8 cellular contexts compared by ENCODE assay signal in genomic region chr6:149925974-149926777, GRCh38. TPM values are rescaled to one million over a fixed set of nuclear protein-coding genes. Genes with fewer than 3 reads are reported as not detected.
A peak's percentile ranks its signal among the peaks of the same experiment; 100 is the strongest.
DNase-seq lines count a peak whose midpoint lies in the region; ATAC-seq and TF ChIP-seq lines count a peak whose summit lies in the region.

No MANE protein-coding gene starts in this region.

- peaks cover 18 to 30% (median 24%) of the 10 kb centered on the region in 3 donors for H3K4me1 Mint-ChIP-seq in naive B cell
- peaks cover 35% of the 10 kb centered on the region for H3K4me1 Mint-ChIP-seq in stimulated activated memory B cell treated with anti-CD40 and anti-IgM and Interleukin-4, amounts not matched to agents 10 μg/mL and 1 μg/mL and 100 μg/mL, for 72 hours

- H3K9me3 Mint-ChIP-seq in naive B cell: peaks cover 0 to 21% (median 5%) of the 10 kb centered on the region in 7 donors
- no peaks in the 10 kb centered on the region for H3K9me3 Mint-ChIP-seq in stimulated activated memory B cell treated with anti-CD40 and anti-IgM and Interleukin-4, amounts not matched to agents 10 μg/mL and 1 μg/mL and 100 μg/mL, for 72 hours

- H3K36me3 ChIP-seq in DOHH2 (ENCODE audit: control insufficient read depth, low read length) (no peaks in the 10 kb centered on the region), OCI-LY7 (ENCODE audit: insufficient read depth, low read length) (no peaks in the 10 kb centered on the region)

- peak overlapping the region; percentile 40; the same call in 1 of the 2 replicates for H2AFZ ChIP-seq in OCI-LY7 (ENCODE audit: low read length)

- H3F3A ChIP-seq in DOHH2 (ENCODE audit: control insufficient read depth, insufficient read depth): no peaks in the 10 kb centered on the region

- TF ChIP-seq CTCF in DOHH2 (IDR thresholded peaks at IDR 0.05; ENCODE audit: low read depth, low read length, poor library complexity, severe bottlenecking) (peak; percentile 86), OCI-LY7 (conservative IDR thresholded peaks at IDR 0.05; ENCODE audit: low read length) (peak; percentile 83)

- H3K27ac ChIP-seq in DOHH2 (ENCODE audit: low read depth, low read length) (no peak overlapping the region), OCI-LY7 (ENCODE audit: low read depth, low read length, poor library complexity, severe bottlenecking) (no peak overlapping the region)

- H3K36me3 Mint-ChIP-seq in naive B cell: peaks cover 0 to 14% of the 10 kb centered on the region in 2 donors
- H3K36me3 Mint-ChIP-seq in stimulated activated memory B cell treated with anti-CD40 and anti-IgM and Interleukin-4, amounts not matched to agents 10 μg/mL and 1 μg/mL and 100 μg/mL, for 72 hours: no peaks in the 10 kb centered on the region

- H3K4me1 ChIP-seq in DOHH2 (ENCODE audit: control insufficient read depth, low read length) (peaks cover 20% of the 10 kb centered on the region), OCI-LY7 (ENCODE audit: insufficient read depth, low read length, poor library complexity, severe bottlenecking) (peaks cover 11% of the 10 kb centered on the region)

- intact Hi-C loops in OCI-LY7 (cut with micrococcal nuclease; ENCODE audit: unreplicated experiment): loop anchor here (1.0 to 10.0 kb wide), 4 partner anchors 86 to 361 kb away; partner anchors contain the start of gene GINM1

- H4K20me1 ChIP-seq in DOHH2 (ENCODE audit: control insufficient read depth, insufficient read depth, low read depth, low read length) (no peaks in the 10 kb centered on the region), OCI-LY7 (ENCODE audit: insufficient read depth, low read length) (no peaks in the 10 kb centered on the region)

- ATAC-seq in naive B cell (ENCODE audit: low read depth in 2 of 2) (peak; percentile 42 to 54), GM19395 (IDR thresholded peaks at IDR 0.05; ENCODE audit: unreplicated experiment) (no peak)
- peak; percentile 82 for ATAC-seq in stimulated activated memory B cell treated with anti-CD40 and anti-IgM and Interleukin-4, amounts not matched to agents 10 μg/mL and 1 μg/mL and 100 μg/mL, for 72 hours

- no peaks in the 10 kb centered on the region for H3K9me2 ChIP-seq in DOHH2 (replicated peaks; ENCODE audit: control insufficient read depth, low read length)
- no peaks in the 10 kb centered on the region for H3K9me2 ChIP-seq in OCI-LY7 (ENCODE audit: insufficient read depth, low read length)

- no peaks in the 10 kb centered on the region for H3K79me2 ChIP-seq in DOHH2 (ENCODE audit: control insufficient read depth, low read length)
- H3K79me2 ChIP-seq in OCI-LY7 (ENCODE audit: insufficient read depth, low read depth, low read length): no peaks in the 10 kb centered on the region

- DNase-seq in HT1080 (ENCODE audit: low read depth) (peak; percentile 71), OCI-LY7 (ENCODE audit: low spot score) (peak; percentile 75), fibroblast of gingiva (ENCODE audit: low read depth) (peak; percentile 70), naive B cell (no peak)
- DNase-seq in activated T-cell treated with anti-CD3 and anti-CD28 coated beads, Interleukin-2, amount 50 U/mL, for 1 hour: peak; percentile 76

- peak overlapping the region; percentile 76 for H3K4me2 ChIP-seq in DOHH2 (ENCODE audit: low read length)
- peak overlapping the region; percentile 42 for H3K4me2 ChIP-seq in OCI-LY7 (ENCODE audit: low read length)

- BruUV-seq in OCI-LY7 (replicated peaks; lab: Mats Ljungman, UMichigan): no TSS peak

- H3K4me3 Mint-ChIP-seq in naive B cell: peak overlapping the region in 4 of 8 donors; percentile 29 to 73 (median 39)
- peak overlapping the region; percentile 57 for H3K4me3 Mint-ChIP-seq in stimulated activated memory B cell treated with anti-CD40 and anti-IgM and Interleukin-4, amounts not matched to agents 10 μg/mL and 1 μg/mL and 100 μg/mL, for 72 hours

- peaks cover 81 to 99% (median 97%) of the 10 kb centered on the region in 3 donors for H3K27me3 Mint-ChIP-seq in naive B cell
- H3K27me3 Mint-ChIP-seq in stimulated activated memory B cell treated with anti-CD40 and anti-IgM and Interleukin-4, amounts not matched to agents 10 μg/mL and 1 μg/mL and 100 μg/mL, for 72 hours: peaks cover 98% of the 10 kb centered on the region

- CTCF ChIA-PET in OCI-LY7 (lab: Charles Lee; ENCODE audit: unreplicated experiment): no interaction called here

- peak overlapping the region; percentile 68 for H3K4me3 ChIP-seq in DOHH2 (ENCODE audit: low read length)
- peak overlapping the region; percentile 22 for H3K4me3 ChIP-seq in OCI-LY7 (ENCODE audit: low read depth, low read length, poor library complexity, severe bottlenecking)

- POLR2A ChIA-PET in OCI-LY7 (lab: Charles Lee): interaction anchor here (0.6 kb wide), 1 partner anchor 28 kb away, joined by 3 read pairs; no protein-coding TSS in a partner anchor

- H3K27ac Mint-ChIP-seq in naive B cell: peak overlapping the region in 1 of 6 donors; percentile 75
- H3K27ac Mint-ChIP-seq in stimulated activated memory B cell treated with anti-CD40 and anti-IgM and Interleukin-4, amounts not matched to agents 10 μg/mL and 1 μg/mL and 100 μg/mL, for 72 hours: no peak overlapping the region

- no peaks in the 10 kb centered on the region for H3K9me3 ChIP-seq in DOHH2 (ENCODE audit: control insufficient read depth, insufficient read depth, low read length)
- H3K9me3 ChIP-seq in OCI-LY7 (ENCODE audit: low read length): no peaks in the 10 kb centered on the region

- peaks cover 59% of the 10 kb centered on the region for H3K27me3 ChIP-seq in DOHH2 (ENCODE audit: control insufficient read depth, low read length)

RNA-seq across cellular contexts. Expression of gene RAET1G, which starts 3.3 kb away (rescaled TPM):
- total RNA-seq in HT1080 (2014; rRNA removed; shearing (Covaris generic)): 1.6 and 2.4 TPM in 2 replicates
- 0.37 and 0.81 TPM in 2 replicates for polyA plus RNA-seq in HT1080 (2015; cell fraction: cytosol; rRNA removed)
- 0.13 and 0.73 TPM in 2 replicates for polyA plus RNA-seq in HT1080 (2015; cell fraction: nucleus; rRNA removed)
- total RNA-seq in OCI-LY7 (2014; rRNA removed; shearing (Covaris generic)): not detected in 2 replicates
- total RNA-seq in OCI-LY7 (2022): not detected in 2 replicates
- polyA plus RNA-seq in naive B cell (ENCODE audit: low read depth in 6 of 6): not detected

RNA-seq across cellular contexts. Expression of gene ULBP2, which starts 15.6 kb away (rescaled TPM):
- total RNA-seq in HT1080 (2014; rRNA removed; shearing (Covaris generic)): 11.6 and 12.2 TPM in 2 replicates
- 22.5 and 23.9 TPM in 2 replicates for polyA plus RNA-seq in HT1080 (2015; cell fraction: cytosol; rRNA removed)
- polyA plus RNA-seq in HT1080 (2015; cell fraction: nucleus; rRNA removed): 24.8 and 25.7 TPM in 2 replicates
- 0.60 TPM in 1 of 2 replicates, not detected in the other for total RNA-seq in OCI-LY7 (2014; rRNA removed; shearing (Covaris generic))
- 2.6 and 3.0 TPM in 2 replicates for total RNA-seq in OCI-LY7 (2022)
- polyA plus RNA-seq in naive B cell (ENCODE audit: low read depth in 6 of 6): not detected

RNA-seq across cellular contexts. Expression of gene RAET1E, which starts 28.3 kb away (rescaled TPM):
- 11.3 and 14.6 TPM in 2 replicates for total RNA-seq in HT1080 (2014; rRNA removed; shearing (Covaris generic))
- polyA plus RNA-seq in HT1080 (2015; cell fraction: cytosol; rRNA removed): 3.6 and 4.1 TPM in 2 replicates
- 6.4 and 8.5 TPM in 2 replicates for polyA plus RNA-seq in HT1080 (2015; cell fraction: nucleus; rRNA removed)
- not detected in 2 replicates for total RNA-seq in OCI-LY7 (2014; rRNA removed; shearing (Covaris generic))
- not detected in 2 replicates for total RNA-seq in OCI-LY7 (2022)
- not detected for polyA plus RNA-seq in naive B cell (ENCODE audit: low read depth in 6 of 6)

RNA-seq across cellular contexts. Expression of gene ULBP1, which starts 37.6 kb away (rescaled TPM):
- total RNA-seq in HT1080 (2014; rRNA removed; shearing (Covaris generic)): not detected in 2 replicates
- polyA plus RNA-seq in HT1080 (2015; cell fraction: cytosol; rRNA removed): 0.05 TPM in 1 of 2 replicates, not detected in the other
- polyA plus RNA-seq in HT1080 (2015; cell fraction: nucleus; rRNA removed): not detected in 2 replicates
- 0.79 and 0.82 TPM in 2 replicates for total RNA-seq in OCI-LY7 (2014; rRNA removed; shearing (Covaris generic))
- total RNA-seq in OCI-LY7 (2022): 1.9 and 2.3 TPM in 2 replicates
- polyA plus RNA-seq in naive B cell (ENCODE audit: low read depth in 6 of 6): not detected

Comparison
In these comparisons a context has a peak if more than half of its experiments do, and no peak if none do; other contexts are left out.
1. RNA of gene RAET1E, which starts 28.3 kb away (total RNA-seq): 11.3 to 14.6 TPM in HT1080; not detected in OCI-LY7; every median in the first group is over 10 times any median in the second.